8 cellular contexts compared by ENCODE assay signal in the genomic region with DNA sequence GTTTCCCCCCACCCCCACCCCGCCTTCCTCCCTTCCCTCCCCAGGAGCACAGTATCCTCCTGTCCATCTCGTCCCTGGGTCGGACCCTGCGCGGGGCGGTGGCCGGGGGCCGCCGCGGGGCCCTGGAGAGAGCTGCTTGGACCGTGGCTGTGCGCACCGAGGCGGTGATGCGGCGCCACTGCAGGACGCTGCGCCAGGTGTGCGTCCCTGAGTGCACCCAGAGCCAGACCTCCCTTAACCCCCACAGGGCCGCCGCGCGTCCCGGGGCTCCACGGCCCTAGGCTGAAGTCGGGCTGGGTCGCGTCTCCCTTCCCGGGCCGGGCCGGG. TPM values are rescaled to one million over a fixed set of nuclear protein-coding genes. Genes with fewer than 3 reads are reported as not detected.
DNase-seq lines count a peak whose midpoint lies in the region; ATAC-seq lines count a peak whose summit lies in the region.

No MANE protein-coding gene starts in this region.

- H3K4me3 ChIP-seq in Karpas-422 (ENCODE audit: low read length), result peak overlapping the region; percentile 73
- H3K4me3 ChIP-seq in esophagus (ENCODE audit: low read depth in 1 of 2, low read length in 2 of 2), result peak overlapping the region; percentile 48 to 59
- peak overlapping the region in 3 of 5 donors; percentile 58 to 68 (median 65) for H3K4me3 ChIP-seq in subcutaneous abdominal adipose tissue (ENCODE audit: low read depth in 1 of 5, low read length in 5 of 5)

- H3K27ac ChIP-seq in Karpas-422 (ENCODE audit: low read length) (0 out of 2 replicates have a peak overlapping the region, but pooled peaks have one; percentile 70), esophagus (ENCODE audit: low read depth in 2 of 2, low read length in 1 of 2) (peak overlapping the region in 1 of 2 donors; percentile 11), subcutaneous abdominal adipose tissue (ENCODE audit: low read depth, low read length) (no peak overlapping the region)

- 2% methylated on average over 31 of the region's 31 CpGs for WGBS in esophagus, 2 donors

- H3K9me3 ChIP-seq in ES-I3 (ENCODE audit: control insufficient read depth, insufficient read depth, low read length), result no peaks in the 10 kb centered on the region
- H3K9me3 ChIP-seq in Karpas-422 (ENCODE audit: low read length), result no peaks in the 10 kb centered on the region
- no peaks in the 10 kb centered on the region for H3K9me3 ChIP-seq in esophagus (ENCODE audit: control insufficient read depth in 2 of 2, insufficient read depth in 1 of 2, low read depth in 1 of 2, low read length in 1 of 2)
- no peaks in the 10 kb centered on the region for H3K9me3 ChIP-seq in subcutaneous abdominal adipose tissue (ENCODE audit: control insufficient read depth in 5 of 5, low read length in 5 of 5)

- H3K27me3 ChIP-seq in Karpas-422 (ENCODE audit: low read length) (no peaks in the 10 kb centered on the region), esophagus (ENCODE audit: control insufficient read depth in 1 of 2, insufficient read depth in 2 of 2, low read length in 2 of 2) (no peaks in the 10 kb centered on the region), subcutaneous abdominal adipose tissue (ENCODE audit: control insufficient read depth in 5 of 5, insufficient read depth in 4 of 5, low read length in 5 of 5) (peaks cover 21 to 48% (median 37%) of the 10 kb centered on the region in 5 donors)

- H3K4me1 ChIP-seq in ES-I3 (ENCODE audit: insufficient read depth, low read length) (peaks cover 16% of the 10 kb centered on the region; the same call in 1 of the 2 replicates), Karpas-422 (ENCODE audit: low read length) (peaks cover 50% of the 10 kb centered on the region), esophagus (ENCODE audit: control insufficient read depth in 2 of 2, insufficient read depth in 2 of 2, low read length in 1 of 2) (peaks cover 8 to 9% of the 10 kb centered on the region in 2 donors), subcutaneous abdominal adipose tissue (ENCODE audit: control insufficient read depth in 5 of 5, insufficient read depth in 5 of 5, low read length in 5 of 5) (peaks cover 3 to 58% (median 44%) of the 10 kb centered on the region in 5 donors)

- H2AFZ ChIP-seq in Karpas-422 (ENCODE audit: low read length), result peak overlapping the region; percentile 98; the same call in 1 of the 2 replicates

- 0 out of 2 replicates have a peak, but pooled peaks cover 3% of the 10 kb centered on the region for H4K20me1 ChIP-seq in Karpas-422 (ENCODE audit: insufficient read depth, low read depth, low read length)

- H3K4me2 ChIP-seq in Karpas-422 (ENCODE audit: low read depth, low read length, poor library complexity, severe bottlenecking), result peak overlapping the region; percentile 99

- H3K36me3 ChIP-seq in ES-I3 (ENCODE audit: insufficient read depth, low read length) (no peaks in the 10 kb centered on the region), Karpas-422 (ENCODE audit: insufficient read depth, low read length) (no peaks in the 10 kb centered on the region), esophagus (ENCODE audit: control insufficient read depth in 2 of 2, insufficient read depth in 2 of 2, low read length in 1 of 2) (peaks cover 0 to 11% of the 10 kb centered on the region in 2 donors), subcutaneous abdominal adipose tissue (ENCODE audit: control insufficient read depth in 5 of 5, insufficient read depth in 5 of 5, low read length in 5 of 5) (peaks cover 0 to 22% (median 17%) of the 10 kb centered on the region in 5 donors)

- H3K9me2 ChIP-seq in Karpas-422 (replicated peaks; ENCODE audit: insufficient read depth, low read length), result no peaks in the 10 kb centered on the region

- peak overlapping the region; percentile 65 for H3K9ac ChIP-seq in ES-I3 (ENCODE audit: low read depth, low read length)
- H3K9ac ChIP-seq in Karpas-422 (ENCODE audit: low read length), result peak overlapping the region; percentile 79
- H3K9ac ChIP-seq in subcutaneous abdominal adipose tissue (ENCODE audit: low read length in 5 of 5), result no peak overlapping the region

- ATAC-seq in GM21390 (IDR thresholded peaks at IDR 0.05; ENCODE audit: unreplicated experiment), result peak; percentile 27

- DNase-seq in Karpas-422, result no peak
- no peak for DNase-seq in cortex of kidney (lab: John Stamatoyannopoulos, UW)
- no peak for DNase-seq in HPDE6-E6E7 (ENCODE audit: extremely low spot score)
- no peak for DNase-seq in effector CD4-positive, alpha-beta T cell

- no peaks in the 10 kb centered on the region for H3K79me2 ChIP-seq in Karpas-422 (ENCODE audit: low read length)

RNA-seq across cellular contexts. Expression of a gene that starts 2.2 kb away (rescaled TPM):
- total RNA-seq in Karpas-422 (2014; rRNA removed; shearing (Covaris generic); ENCODE audit: low replicate concordance), result 0.45 and 1.8 TPM in 2 replicates
- under 1 TPM; 0.38 to 0.67 TPM for polyA plus RNA-seq in esophagus

RNA-seq across cellular contexts. Expression of a gene that starts 11.2 kb away (rescaled TPM):
- total RNA-seq in Karpas-422 (2014; rRNA removed; shearing (Covaris generic); ENCODE audit: low replicate concordance), result not detected in 2 replicates
- 1 to 10 TPM; 3.1 to 7.5 TPM for polyA plus RNA-seq in esophagus

RNA-seq across cellular contexts. Expression of a gene that starts 24.8 kb away (rescaled TPM):
- 124 and 197 TPM in 2 replicates for total RNA-seq in Karpas-422 (2014; rRNA removed; shearing (Covaris generic); ENCODE audit: low replicate concordance)
- polyA plus RNA-seq in esophagus, result 10 to 100 TPM; 14.8 to 15.3 TPM

RNA-seq across cellular contexts. Expression of a gene that starts 41.1 kb away (rescaled TPM):
- total RNA-seq in Karpas-422 (2014; rRNA removed; shearing (Covaris generic); ENCODE audit: low replicate concordance), result 172 and 272 TPM in 2 replicates
- 1 to 10 TPM; 5.0 to 8.7 TPM for polyA plus RNA-seq in esophagus

RNA-seq across cellular contexts. Expression of a gene that starts 41.7 kb away (rescaled TPM):
- 34.0 and 60.6 TPM in 2 replicates for total RNA-seq in Karpas-422 (2014; rRNA removed; shearing (Covaris generic); ENCODE audit: low replicate concordance)
- under 1 TPM; 0.13 to 0.14 TPM for polyA plus RNA-seq in esophagus

Comparison
In these comparisons a context has a peak if more than half of its experiments do, and no peak if none do; other contexts are left out.
1. H3K9ac ChIP-seq: peak in ES-I3 (single experiment) and Karpas-422 (single experiment); none in subcutaneous abdominal adipose tissue (0 of 5).
2. Peak in every context shown above with its lines, with median percentiles within 50 percentile points of each other: H3K4me3 ChIP-seq.